In genomic region chr16:31105677-31106213, GRCh38 we compare ENCODE assay signal across 8 cellular contexts. TPM values are rescaled to one million over a fixed set of nuclear protein-coding genes. Genes with fewer than 3 reads are reported as not detected.
DNase-seq lines count a peak whose midpoint lies in the region; ATAC-seq and TF ChIP-seq lines count a peak whose summit lies in the region.

No MANE protein-coding gene starts in this region.

- no peaks in the 10 kb centered on the region for H3K9me3 ChIP-seq in OCI-LY1 (ENCODE audit: low read length)
- no peaks in the 10 kb centered on the region for H3K9me3 ChIP-seq in esophagus squamous epithelium
- H3K9me3 ChIP-seq in neural cell (ENCODE audit: low read length): no peaks in the 10 kb centered on the region

- H3K4me1 ChIP-seq in OCI-LY1 (ENCODE audit: insufficient read depth, low read length, severe bottlenecking) (peaks cover 25% of the 10 kb centered on the region), esophagus squamous epithelium (peaks cover 13 to 40% (median 18%) of the 10 kb centered on the region in 3 donors)

- H3K27me3 ChIP-seq in OCI-LY1 (ENCODE audit: insufficient read depth, low read length) (no peaks in the 10 kb centered on the region), esophagus squamous epithelium (no peaks in the 10 kb centered on the region), neural cell (ENCODE audit: insufficient read depth, low read depth, low read length) (no peaks in the 10 kb centered on the region)

- peak; percentile 63 for ATAC-seq in stimulated activated naive CD8-positive, alpha-beta T cell treated with anti-CD3 and anti-CD28 coated beads, Interleukin-15, Interleukin-2, amounts not matched to agents 100 U/mL and 50 U/mL, for 24 hours
- ATAC-seq in GM21619 (IDR thresholded peaks at IDR 0.05; ENCODE audit: unreplicated experiment): no peak

- no peak overlapping the region for H3K27ac ChIP-seq in OCI-LY1 (ENCODE audit: low read depth, low read length, poor library complexity, severe bottlenecking)
- peak overlapping the region; percentile 66 to 74 (median 69) for H3K27ac ChIP-seq in esophagus squamous epithelium
- no peak overlapping the region for H3K27ac ChIP-seq in neural cell (ENCODE audit: low read length)

- H3K36me3 ChIP-seq in OCI-LY1 (ENCODE audit: insufficient read depth, low read length) (peaks cover 13% of the 10 kb centered on the region; the same call in 1 of the 2 replicates), esophagus squamous epithelium (peaks cover 7 to 17% (median 9%) of the 10 kb centered on the region in 3 donors), neural cell (ENCODE audit: insufficient read depth, low read length) (no peaks in the 10 kb centered on the region)

- 8 to 12% methylated on average over 25 to 27 of the region's 33 CpGs for WGBS in esophagus squamous epithelium, 2 donors

- DNase-seq in DMS153 (lab: John Stamatoyannopoulos, UW): peak; percentile 76
- peak; percentile 79 for DNase-seq in HEK293T (ENCODE audit: extremely low spot score)
- DNase-seq in activated T-cell treated with anti-CD3 and anti-CD28 coated beads for 24 hours (ENCODE audit: low read depth): peak; percentile 73
- no peak for DNase-seq in esophagus squamous epithelium (lab: John Stamatoyannopoulos, UW)
- DNase-seq in stimulated activated naive CD8-positive, alpha-beta T cell treated with anti-CD3 and anti-CD28 coated beads, Interleukin-15, Interleukin-2, amounts not matched to agents 100 U/mL and 50 U/mL, for 24 hours: peak; percentile 95

- H3K4me3 ChIP-seq in OCI-LY1 (ENCODE audit: low read depth, low read length, poor library complexity, severe bottlenecking) (peak overlapping the region; percentile 10), esophagus squamous epithelium (peak overlapping the region in 3 of 4 donors; percentile 17 to 48 (median 21)), neural cell (ENCODE audit: low read length) (no peak overlapping the region)

- POLR2A ChIA-PET in HEK293T (lab: Yijun Ruan, JAX): no interaction called here

- H3K9ac ChIP-seq in OCI-LY1 (ENCODE audit: low read length) (peak overlapping the region; percentile 39; the same call in 1 of the 2 replicates), neural cell (ENCODE audit: low read length) (no peak overlapping the region)

- no peak for TF ChIP-seq RAD21 in neural cell (conservative IDR thresholded peaks at IDR 0.05)

- no peak for TF ChIP-seq EP300 in neural cell (conservative IDR thresholded peaks at IDR 0.05; ENCODE audit: poor library complexity, severe bottlenecking)

- no peak for TF ChIP-seq POLR2A in esophagus squamous epithelium (IDR thresholded peaks at IDR 0.05)

- H4K20me1 ChIP-seq in OCI-LY1 (ENCODE audit: insufficient read depth, low read length) (no peaks in the 10 kb centered on the region), neural cell (ENCODE audit: insufficient read depth) (no peaks in the 10 kb centered on the region)

- H3K9me2 ChIP-seq in OCI-LY1 (ENCODE audit: low read depth, low read length): no peaks in the 10 kb centered on the region
- no peaks in the 10 kb centered on the region for H3K9me2 ChIP-seq in neural cell (ENCODE audit: insufficient read depth, low read length)

- H3F3A ChIP-seq in OCI-LY1 (ENCODE audit: insufficient read depth, low read length) (peaks cover 5% of the 10 kb centered on the region), neural cell (ENCODE audit: insufficient read depth, low read length, poor library complexity, severe bottlenecking) (no peaks in the 10 kb centered on the region)

- H3K79me2 ChIP-seq in OCI-LY1 (ENCODE audit: insufficient read depth, low read length) (no peaks in the 10 kb centered on the region), neural cell (replicated peaks; ENCODE audit: insufficient read depth, low read length) (no peaks in the 10 kb centered on the region)

- CTCF ChIA-PET in HEK293T (lab: Yijun Ruan, JAX): no interaction called here

- peak overlapping the region; percentile 43 for H3K4me2 ChIP-seq in OCI-LY1 (ENCODE audit: low read length)
- no peak overlapping the region for H3K4me2 ChIP-seq in neural cell (ENCODE audit: low read length)

- intact Hi-C loops in esophagus squamous epithelium (cut with DNase I): no loop called here

- H2AFZ ChIP-seq in OCI-LY1 (ENCODE audit: low read length) (no peak overlapping the region), neural cell (ENCODE audit: low read depth, low read length) (no peak overlapping the region)

- TF ChIP-seq CTCF in OCI-LY1 (IDR thresholded peaks at IDR 0.05; ENCODE audit: low read length) (peak; percentile 60), esophagus squamous epithelium (IDR thresholded peaks at IDR 0.05) (peak; percentile 71 to 89 (median 76)), neural cell (IDR thresholded peaks at IDR 0.05; ENCODE audit: poor library complexity, severe bottlenecking) (peak; percentile 44)

TF ChIP-seq in HEK293T, 16 proteins besides CTCF, POLR2A, EP300 and RAD21:
- TF ChIP-seq L3MBTL2 (conservative IDR thresholded peaks at IDR 0.05) (peak; percentile 58), ZNF384 (IDR thresholded peaks at IDR 0.05) (peak; percentile 84), TARDBP (IDR thresholded peaks at IDR 0.05) (no peak)

TF ChIP-seq in neural cell, 6 proteins besides CTCF, POLR2A, EP300 and RAD21:
- TF ChIP-seq MXI1 (conservative IDR thresholded peaks at IDR 0.05; ENCODE audit: poor library complexity, severe bottlenecking) (no peak), REST (IDR thresholded peaks at IDR 0.05; ENCODE audit: borderline replicate concordance) (no peak), SMC3 (conservative IDR thresholded peaks at IDR 0.05; ENCODE audit: poor library complexity) (no peak), TAF1 (IDR thresholded peaks at IDR 0.05; ENCODE audit: low read depth) (no peak), POLR2AphosphoS5 (IDR thresholded peaks at IDR 0.05) (no peak), EZH2 (IDR thresholded peaks at IDR 0.05; ENCODE audit: borderline replicate concordance, insufficient read depth, low read length, poor library complexity, severe bottlenecking) (no peak)

RNA-seq across cellular contexts. Expression of gene BCKDK, which starts 2.4 kb away (rescaled TPM):
- total RNA-seq in esophagus squamous epithelium: 10 to 100 TPM; 26.6 to 39.8 (median 33.5) TPM
- polyA plus RNA-seq in neural cell: 21.3 and 26.8 TPM in 2 replicates
- 18.7 and 22.0 TPM in 2 replicates for polyA minus RNA-seq in neural cell

RNA-seq across cellular contexts. Expression of gene VKORC1, which starts 11.1 kb away (rescaled TPM):
- total RNA-seq in esophagus squamous epithelium: 10 to 100 TPM; 27.6 to 56.6 (median 44.0) TPM
- 103 and 105 TPM in 2 replicates for polyA plus RNA-seq in neural cell
- polyA minus RNA-seq in neural cell: 54.8 and 57.8 TPM in 2 replicates

RNA-seq across cellular contexts. Expression of gene KAT8, which starts 11.7 kb away (rescaled TPM):
- 10 to 100 TPM; 25.7 to 57.2 (median 30.4) TPM for total RNA-seq in esophagus squamous epithelium
- polyA plus RNA-seq in neural cell: 98.0 and 132 TPM in 2 replicates
- polyA minus RNA-seq in neural cell: 68.1 and 71.8 TPM in 2 replicates

RNA-seq across cellular contexts. Expression of gene PRSS53, which starts 17.0 kb away (rescaled TPM):
- total RNA-seq in esophagus squamous epithelium: 1 to 10 TPM in 3 of 4 donors, under 1 TPM in 1; 0.41 to 1.3 (median 1.1) TPM
- 9.3 and 13.6 TPM in 2 replicates for polyA plus RNA-seq in neural cell
- polyA minus RNA-seq in neural cell: 4.9 TPM in 2 replicates

RNA-seq across cellular contexts. Expression of gene PRSS8, which starts 29.8 kb away (rescaled TPM):
- total RNA-seq in esophagus squamous epithelium: 100 to 1,000 TPM in 1 of 4 donors, 10 to 100 TPM in 3; 39.2 to 121 (median 49.2) TPM
- polyA plus RNA-seq in neural cell: not detected in 2 replicates
- polyA minus RNA-seq in neural cell: not detected in 2 replicates

Comparison
In these comparisons a context has a peak if more than half of its experiments do, and no peak if none do; other contexts are left out.
1. H3K27ac ChIP-seq: peak in esophagus squamous epithelium (4 of 4); none in OCI-LY1 (single experiment) and neural cell (single experiment).
2. Peak in every context shown above with its lines, with median percentiles within 50 percentile points of each other: CTCF ChIP-seq.